27 cellular contexts compared by ENCODE assay signal in genomic region chr1:15403962-15404580, GRCh38. TPM values are rescaled to one million over a fixed set of nuclear protein-coding genes. Genes with fewer than 3 reads are reported as not detected.
"Had no signal": no experiment of that assay in that cellular context is flagged by ENCODE, and none has a peak within 500 bp of the region (broad histone marks: within the 10 kb centered on the region; RNA-seq: fewer than 3 reads in every experiment).

No MANE protein-coding gene starts in this region.

- H3K36me3 Mint-ChIP-seq: activated naive CD4-positive, alpha-beta T cell treated with anti-CD3 and anti-CD28 coated beads, Interleukin-2, amount 10 ng/mL, durations not matched to agents 7 days and 5 days; activated naive CD8-positive, alpha-beta T cell treated with anti-CD3 and anti-CD28 coated beads for 36 hours had no signal

- H3K27ac Mint-ChIP-seq: activated B cell treated with CpG ODN at 0.5 μM for 24 hours; activated CD4-positive, alpha-beta T cell treated with anti-CD3 and anti-CD28 coated beads, Interleukin-2, amount 10 ng/mL, durations not matched to agents 24 days and 14 days; activated naive CD4-positive, alpha-beta T cell treated with anti-CD3 and anti-CD28 coated beads, Interleukin-2, amount 10 ng/mL, durations not matched to agents 7 days and 5 days; activated naive CD8-positive, alpha-beta T cell treated with anti-CD3 and anti-CD28 coated beads for 36 hours had no signal

- H3K27ac ChIP-seq: Peyer's patch, RWPE1 had no signal

- H3K27me3 ChIP-seq: Peyer's patch had no signal

- H3K4me3 Mint-ChIP-seq: activated B cell treated with CpG ODN at 0.5 μM for 24 hours; activated CD4-positive, alpha-beta T cell treated with anti-CD3 and anti-CD28 coated beads, Interleukin-2, amount 10 ng/mL, durations not matched to agents 24 days and 14 days; activated naive CD4-positive, alpha-beta T cell treated with anti-CD3 and anti-CD28 coated beads, Interleukin-2, amount 10 ng/mL, durations not matched to agents 7 days and 5 days; activated naive CD8-positive, alpha-beta T cell treated with anti-CD3 and anti-CD28 coated beads for 36 hours; activated T-cell treated with anti-CD3 and anti-CD28 coated beads, Interleukin-2, amount 50 U/mL, for 4 hours had no signal

- DNase-seq: activated B cell treated with CpG ODN at 0.5 μM for 24 hours; activated CD4-positive, alpha-beta T cell treated with anti-CD3 and anti-CD28 coated beads for 1 hour; activated CD4-positive, alpha-beta T cell treated with anti-CD3 and anti-CD28 coated beads, Interleukin-2, amount 10 ng/mL, durations not matched to agents 24 days and 14 days; activated CD4-positive, alpha-beta T cell treated with anti-CD3 and anti-CD28 coated beads, Interleukin-2, amount 50 U/mL, for 48 hours; activated CD8-positive, alpha-beta memory T cell treated with anti-CD3 and anti-CD28 coated beads for 24 hours; activated effector memory CD4-positive, alpha-beta T cell treated with anti-CD3 and anti-CD28 coated beads, Interleukin-2, amount 50 U/mL, for 16 hours; activated naive CD4-positive, alpha-beta T cell treated with anti-CD3 and anti-CD28 coated beads, Interleukin-2, amount 10 ng/mL, durations not matched to agents 7 days and 5 days; activated naive CD8-positive, alpha-beta T cell treated with anti-CD3 and anti-CD28 coated beads for 36 hours; activated T-cell treated with anti-CD3 and anti-CD28 coated beads, Interleukin-2, amount 50 U/mL, for 4 hours; central memory CD4-positive, alpha-beta T cell; KG1; NCI-H1092; NCI-H1417; NCI-H1694; NCI-H2029; NCI-H2107; NCI-H345; NCI-H510A; NCI-H526 treated with DMSO at 0.1 percent for 48 hours; Peyer's patch; SHP77; T-helper 2 cell; T1000 had no signal

- H3K9me3 Mint-ChIP-seq: activated B cell treated with CpG ODN at 0.5 μM for 24 hours; activated CD4-positive, alpha-beta T cell treated with anti-CD3 and anti-CD28 coated beads, Interleukin-2, amount 10 ng/mL, durations not matched to agents 24 days and 14 days had no signal

- ATAC-seq: activated T-cell treated with anti-CD3 and anti-CD28 coated beads, Interleukin-2, amount 50 U/mL, for 4 hours had no signal

RNA-seq across cellular contexts. Expression of gene CTRC, which starts 34.2 kb away (rescaled TPM):
- total RNA-seq: activated CD4-positive, alpha-beta T cell treated with anti-CD3 and anti-CD28 coated beads, Interleukin-2, amount 10 ng/mL, durations not matched to agents 24 days and 14 days; LHCN-M2; SK-MEL-5 had no signal

RNA-seq across cellular contexts. Expression of gene CELA2A, which starts 52.5 kb away (rescaled TPM):
- total RNA-seq: activated B cell treated with CpG ODN at 0.5 μM for 24 hours; activated CD4-positive, alpha-beta T cell treated with anti-CD3 and anti-CD28 coated beads, Interleukin-2, amount 10 ng/mL, durations not matched to agents 24 days and 14 days; activated naive CD8-positive, alpha-beta T cell treated with anti-CD3 and anti-CD28 coated beads for 36 hours; LHCN-M2; M059J; Peyer's patch; SK-MEL-5 had no signal
